16 cellular contexts compared by ENCODE assay signal in genomic region chr2:215930505-215931233, GRCh38.
DNase-seq lines count a peak whose midpoint lies in the region; ATAC-seq and TF ChIP-seq lines count a peak whose summit lies in the region.
"Had no signal": no experiment of that assay in that cellular context is flagged by ENCODE, and none has a peak within 500 bp of the region (broad histone marks: within the 10 kb centered on the region; RNA-seq: fewer than 3 reads in every experiment).

No MANE protein-coding gene starts in this region.

- no peak overlapping the region for H2AFZ ChIP-seq in mesenchymal stem cell (ENCODE audit: low read depth, low read length)

- 51% methylated on average over 7 of the region's 8 CpGs for WGBS in mesenchymal stem cell

- no peak overlapping the region for H3K4ac ChIP-seq in mesenchymal stem cell (ENCODE audit: low read depth in 1 of 2, low read length in 2 of 2)

- H3K14ac ChIP-seq in mesenchymal stem cell (ENCODE audit: low read length in 2 of 2) = no peak overlapping the region

- H3K4me2 ChIP-seq in mesenchymal stem cell (ENCODE audit: low read length, poor library complexity, severe bottlenecking) = no peak overlapping the region

- peaks cover 3% of the 10 kb centered on the region for H3K9me3 Mint-ChIP-seq in chondrocyte (ENCODE audit: low read depth)
- no peaks in the 10 kb centered on the region for H3K9me3 Mint-ChIP-seq in activated T-cell treated with anti-CD3 and anti-CD28 coated beads, Interleukin-2, amount 50 U/mL, for 24 hours
- H3K9me3 Mint-ChIP-seq: activated naive CD8-positive, alpha-beta T cell treated with anti-CD3 and anti-CD28 coated beads, Interleukin-2, amount 10 ng/mL, durations not matched to agents 7 days and 5 days; memory B cell; stimulated activated naive CD8-positive, alpha-beta T cell treated with anti-CD3 and anti-CD28 coated beads, Interleukin-15, Interleukin-2, amounts not matched to agents 100 ng/mL and 50 ng/mL, for 24 hours; T-helper 2 cell treated with Interferon-gamma antibody and Interleukin-4, amounts not matched to agents 5 μg/mL and 100 μg/mL, for 36 hours had no signal

- no peak overlapping the region for H2BK5ac ChIP-seq in mesenchymal stem cell (ENCODE audit: low read depth, low read length, poor library complexity, severe bottlenecking)

- H3K36me3 ChIP-seq in mesenchymal stem cell (ENCODE audit: control insufficient read depth in 1 of 2, insufficient read depth in 2 of 2, low read depth in 1 of 2, low read length in 2 of 2) = no peaks in the 10 kb centered on the region
- no peaks in the 10 kb centered on the region for H3K36me3 ChIP-seq in effector memory CD4-positive, alpha-beta T cell (ENCODE audit: control insufficient read depth, insufficient read depth, low read length)
- H3K36me3 ChIP-seq: esophagus squamous epithelium, spleen had no signal

- no peaks in the 10 kb centered on the region for H3K79me1 ChIP-seq in mesenchymal stem cell (replicated peaks; ENCODE audit: low read length, poor library complexity, severe bottlenecking)

- peak overlapping the region in 1 of 2 experiments; percentile 35 for H3K4me3 ChIP-seq in mesenchymal stem cell (ENCODE audit: insufficient read depth in 1 of 2, low read depth in 1 of 2, low read length in 2 of 2)
- no peak overlapping the region for H3K4me3 ChIP-seq in effector memory CD4-positive, alpha-beta T cell (ENCODE audit: insufficient read depth, low read depth, low read length, poor library complexity, severe bottlenecking)
- H3K4me3 ChIP-seq: esophagus squamous epithelium, spleen had no signal

- peak overlapping the region; percentile 74 for H3K27ac ChIP-seq in mesenchymal stem cell (ENCODE audit: low read length, poor library complexity, severe bottlenecking)
- no peak overlapping the region for H3K27ac ChIP-seq in effector memory CD4-positive, alpha-beta T cell (ENCODE audit: insufficient read depth, low read length, poor library complexity, severe bottlenecking)
- H3K27ac ChIP-seq: esophagus squamous epithelium, spleen had no signal

- H3K9me3 ChIP-seq in mesenchymal stem cell (ENCODE audit: control insufficient read depth, low read length) = no peaks in the 10 kb centered on the region
- no peaks in the 10 kb centered on the region for H3K9me3 ChIP-seq in effector memory CD4-positive, alpha-beta T cell (ENCODE audit: control insufficient read depth, low read length)
- H3K9me3 ChIP-seq: esophagus squamous epithelium, spleen had no signal

- no peak overlapping the region for H3K18ac ChIP-seq in mesenchymal stem cell (ENCODE audit: low read depth in 1 of 2, low read length in 2 of 2)

- H3K4me1 ChIP-seq in mesenchymal stem cell (ENCODE audit: control insufficient read depth, insufficient read depth, low read depth, low read length) = peaks cover 7% of the 10 kb centered on the region
- no peaks in the 10 kb centered on the region for H3K4me1 ChIP-seq in effector memory CD4-positive, alpha-beta T cell (ENCODE audit: control insufficient read depth, insufficient read depth, low read length, poor library complexity, severe bottlenecking)
- H3K4me1 ChIP-seq: spleen had no signal

- no peaks in the 10 kb centered on the region for H3K27me3 Mint-ChIP-seq in chondrocyte (ENCODE audit: low read depth)
- H3K27me3 Mint-ChIP-seq in activated T-cell treated with anti-CD3 and anti-CD28 coated beads, Interleukin-2, amount 50 U/mL, for 24 hours = peaks cover 9% of the 10 kb centered on the region

- no peak overlapping the region for H2BK120ac ChIP-seq in mesenchymal stem cell (ENCODE audit: low read depth, low read length)

- peaks cover 37% of the 10 kb centered on the region for H3K4me1 Mint-ChIP-seq in chondrocyte (ENCODE audit: low read depth)
- H3K4me1 Mint-ChIP-seq in activated T-cell treated with anti-CD3 and anti-CD28 coated beads, Interleukin-2, amount 50 U/mL, for 24 hours (ENCODE audit: low read depth) = peaks cover 9% of the 10 kb centered on the region
- H3K4me1 Mint-ChIP-seq: memory B cell had no signal

- H3K9ac ChIP-seq in mesenchymal stem cell (ENCODE audit: low read length) = peak overlapping the region; percentile 77

- H3K23ac ChIP-seq in mesenchymal stem cell (ENCODE audit: low read length in 2 of 2) = no peak overlapping the region

- no peak overlapping the region for H4K8ac ChIP-seq in mesenchymal stem cell (ENCODE audit: low read length)

- H2BK15ac ChIP-seq in mesenchymal stem cell (ENCODE audit: low read depth, poor library complexity, severe bottlenecking) = no peak overlapping the region

- no peaks in the 10 kb centered on the region for H3K27me3 ChIP-seq in mesenchymal stem cell (ENCODE audit: control insufficient read depth in 1 of 2, insufficient read depth in 1 of 2, low read length in 2 of 2)
- no peaks in the 10 kb centered on the region for H3K27me3 ChIP-seq in effector memory CD4-positive, alpha-beta T cell (replicated peaks; ENCODE audit: control insufficient read depth, insufficient read depth, low read length, poor library complexity, severe bottlenecking)
- H3K27me3 ChIP-seq: esophagus squamous epithelium had no signal

- peak; percentile 7 for DNase-seq in AG08396 (ENCODE audit: low spot score)
- DNase-seq in NCI-H1048 (lab: John Stamatoyannopoulos, UW) = peak; percentile 30
- no peak for DNase-seq in chondrocyte (ENCODE audit: low spot score)
- peak; percentile 49 for DNase-seq in mesenchymal stem cell
- no peak for DNase-seq in NCI-H774 (lab: John Stamatoyannopoulos, UW)
- no peak for DNase-seq in activated T-cell treated with anti-CD3 and anti-CD28 coated beads, Interleukin-2, amount 50 U/mL, for 24 hours
- no peak for DNase-seq in effector memory CD4-positive, alpha-beta T cell
- DNase-seq: DMS 273 treated with DMSO at 0.1 percent for 48 hours, NCI-H1417 treated with DMSO at 0.1 percent for 48 hours, spleen had no signal

- no peaks in the 10 kb centered on the region for H3K36me3 Mint-ChIP-seq in chondrocyte (ENCODE audit: low read depth)
- H3K36me3 Mint-ChIP-seq in activated T-cell treated with anti-CD3 and anti-CD28 coated beads, Interleukin-2, amount 50 U/mL, for 24 hours (ENCODE audit: low read depth) = no peaks in the 10 kb centered on the region
- H3K36me3 Mint-ChIP-seq: activated naive CD8-positive, alpha-beta T cell treated with anti-CD3 and anti-CD28 coated beads, Interleukin-2, amount 10 ng/mL, durations not matched to agents 7 days and 5 days; memory B cell had no signal

- H3K4me3 Mint-ChIP-seq in chondrocyte (ENCODE audit: unreplicated experiment) = peak overlapping the region; percentile 7
- no peak overlapping the region for H3K4me3 Mint-ChIP-seq in activated T-cell treated with anti-CD3 and anti-CD28 coated beads, Interleukin-2, amount 50 U/mL, for 24 hours
- H3K4me3 Mint-ChIP-seq: activated naive CD8-positive, alpha-beta T cell treated with anti-CD3 and anti-CD28 coated beads, Interleukin-2, amount 10 ng/mL, durations not matched to agents 7 days and 5 days; memory B cell; stimulated activated naive CD8-positive, alpha-beta T cell treated with anti-CD3 and anti-CD28 coated beads, Interleukin-15, Interleukin-2, amounts not matched to agents 100 ng/mL and 50 ng/mL, for 24 hours; T-helper 2 cell treated with Interferon-gamma antibody and Interleukin-4, amounts not matched to agents 5 μg/mL and 100 μg/mL, for 36 hours had no signal

- H3K27ac Mint-ChIP-seq in chondrocyte (ENCODE audit: unreplicated experiment) = peak overlapping the region; percentile 91
- no peak overlapping the region for H3K27ac Mint-ChIP-seq in activated T-cell treated with anti-CD3 and anti-CD28 coated beads, Interleukin-2, amount 50 U/mL, for 24 hours
- H3K27ac Mint-ChIP-seq: activated naive CD8-positive, alpha-beta T cell treated with anti-CD3 and anti-CD28 coated beads, Interleukin-2, amount 10 ng/mL, durations not matched to agents 7 days and 5 days; memory B cell; stimulated activated naive CD8-positive, alpha-beta T cell treated with anti-CD3 and anti-CD28 coated beads, Interleukin-15, Interleukin-2, amounts not matched to agents 100 ng/mL and 50 ng/mL, for 24 hours; T-helper 2 cell treated with Interferon-gamma antibody and Interleukin-4, amounts not matched to agents 5 μg/mL and 100 μg/mL, for 36 hours had no signal

- H4K91ac ChIP-seq in mesenchymal stem cell (ENCODE audit: low read length) = no peak overlapping the region

- no peak for TF ChIP-seq CTCF in chondrocyte (IDR thresholded peaks at IDR 0.05)

- H2AK5ac ChIP-seq in mesenchymal stem cell (ENCODE audit: low read length, severe bottlenecking) = no peak overlapping the region

- no peak for ATAC-seq in HG03108 (IDR thresholded peaks at IDR 0.05; ENCODE audit: unreplicated experiment)

- no peak overlapping the region for H2BK12ac ChIP-seq in mesenchymal stem cell (ENCODE audit: low read length in 2 of 2)

Comparison
In these comparisons a context has a peak if more than half of its experiments do, and no peak if none do; other contexts are left out.
1. DNase-seq: peak in AG08396 (single experiment), NCI-H1048 (single experiment) and mesenchymal stem cell (single experiment); none in chondrocyte (single experiment), NCI-H774 (single experiment), activated T-cell treated with anti-CD3 and anti-CD28 coated beads, Interleukin-2, amount 50 U/mL, for 24 hours (single experiment) and effector memory CD4-positive, alpha-beta T cell (0 of 3).